Comparison of ENCODE assay signal across 31 cellular contexts in the genomic region with DNA sequence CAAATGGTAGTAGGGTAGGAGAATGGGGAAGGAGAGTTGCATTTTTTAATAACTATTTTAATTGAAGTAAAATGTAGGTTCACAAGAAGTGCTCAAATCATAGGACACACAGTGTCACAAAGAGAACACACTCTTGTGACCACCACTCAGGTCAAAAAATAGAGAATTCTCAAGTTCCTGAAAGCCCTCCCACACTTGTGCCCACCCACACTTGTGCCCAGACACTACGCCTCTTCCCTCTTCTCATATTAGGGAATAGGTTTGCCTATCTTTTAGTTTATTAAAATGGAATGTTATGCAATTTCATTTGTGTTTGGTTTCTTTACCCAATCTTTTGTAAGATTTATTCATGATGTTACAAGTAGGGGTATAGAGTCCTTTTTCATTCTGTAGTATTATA.
"Had no signal": no experiment of that assay in that cellular context is flagged by ENCODE, and none has a peak within 500 bp of the region (broad histone marks: within the 10 kb centered on the region; RNA-seq: fewer than 3 reads in every experiment).

No MANE protein-coding gene starts in this region.

- H3K27me3 Mint-ChIP-seq: activated CD4-positive, alpha-beta memory T cell treated with anti-CD3 and anti-CD28 coated beads, Interleukin-2, amount 10 ng/mL, durations not matched to agents 7 days and 5 days; activated CD4-positive, alpha-beta T cell treated with anti-CD3 and anti-CD28 coated beads for 36 hours; activated CD4-positive, alpha-beta T cell treated with anti-CD3 and anti-CD28 coated beads, Interleukin-2, amount 10 ng/mL, durations not matched to agents 7 days and 5 days; activated naive CD8-positive, alpha-beta T cell; activated T-helper 17 cell treated with anti-CD3 and anti-CD28 coated beads, Interleukin-2, amount 50 U/mL, for 72 hours; central memory CD8-positive, alpha-beta T cell; effector memory CD8-positive, alpha-beta T cell; T-cell had no signal

- H3K27ac ChIP-seq: brain microvascular endothelial cell, esophagus muscularis mucosa, foreskin keratinocyte, gastroesophageal sphincter had no signal

- H3K27me3 ChIP-seq: brain microvascular endothelial cell, esophagus muscularis mucosa, foreskin keratinocyte, gastroesophageal sphincter had no signal

- H3K4me1 Mint-ChIP-seq: activated CD4-positive, alpha-beta memory T cell treated with anti-CD3 and anti-CD28 coated beads, Interleukin-2, amount 10 ng/mL, durations not matched to agents 7 days and 5 days; activated CD4-positive, alpha-beta T cell treated with anti-CD3 and anti-CD28 coated beads for 36 hours; T-cell had no signal

- H3K4me3 ChIP-seq: esophagus muscularis mucosa, gastroesophageal sphincter had no signal

- H3K4me1 ChIP-seq: esophagus muscularis mucosa, foreskin keratinocyte, gastroesophageal sphincter had no signal

- H3K9me3 Mint-ChIP-seq: activated CD4-positive, alpha-beta memory T cell treated with anti-CD3 and anti-CD28 coated beads, Interleukin-2, amount 10 ng/mL, durations not matched to agents 7 days and 5 days; activated CD4-positive, alpha-beta T cell treated with anti-CD3 and anti-CD28 coated beads, Interleukin-2, amount 10 ng/mL, durations not matched to agents 7 days and 5 days; activated T-cell treated with anti-CD3 and anti-CD28 coated beads, Interleukin-2, amount 50 U/mL, for 4 hours; activated T-helper 17 cell treated with anti-CD3 and anti-CD28 coated beads, Interleukin-2, amount 50 U/mL, for 72 hours; central memory CD8-positive, alpha-beta T cell; effector memory CD8-positive, alpha-beta T cell; T-cell; T-helper 1 cell treated with Interleukin-12 subunit alpha and Interleukin-12 subunit beta and Interleukin-4 antibody, amounts not matched to agents 30 μg/mL and 1 μg/mL, for 36 hours; T-helper 2 cell treated with Interferon-gamma antibody and Interleukin-4, amounts not matched to agents 5 μg/mL and 100 μg/mL, for 36 hours had no signal

- H3K9me3 ChIP-seq: esophagus muscularis mucosa, gastroesophageal sphincter had no signal

- DNase-seq: activated CD4-positive, alpha-beta memory T cell treated with anti-CD3 and anti-CD28 coated beads, Interleukin-2, amount 10 ng/mL, durations not matched to agents 7 days and 5 days; activated CD4-positive, alpha-beta T cell treated with anti-CD3 and anti-CD28 coated beads for 36 hours; activated CD4-positive, alpha-beta T cell treated with anti-CD3 and anti-CD28 coated beads, Interleukin-2, amount 10 ng/mL, durations not matched to agents 7 days and 5 days; activated CD4-positive, alpha-beta T cell treated with anti-CD3 and anti-CD28 coated beads, Interleukin-2, amount 50 U/mL, for 4 hours; activated CD4-positive, CD25-positive, alpha-beta regulatory T cell; activated CD4-positive, CD25-positive, alpha-beta regulatory T cell treated with anti-CD3 and anti-CD28 coated beads, Interleukin-2, amount 50 U/mL, for 72 hours; activated effector memory CD4-positive, alpha-beta T cell treated with Interleukin-2 at 50 U/mL for 16 hours; activated gamma-delta T cell treated with Interleukin-2 at 50 U/mL for 16 hours; activated naive CD4-positive, alpha-beta T cell treated with anti-CD3 and anti-CD28 coated beads, Interleukin-2, amount 50 U/mL, for 16 hours; activated naive CD4-positive, alpha-beta T cell treated with Interleukin-2 at 50 U/mL for 16 hours; activated T-cell treated with anti-CD3 and anti-CD28 coated beads, Interleukin-2, amount 50 U/mL, for 4 hours; amniotic stem cell; anterior cingulate cortex; brain microvascular endothelial cell; cortex of kidney; dermis blood vessel endothelial cell; effector CD4-positive, alpha-beta T cell; effector memory CD8-positive, alpha-beta T cell; erythroblast; foreskin keratinocyte; head of caudate nucleus; SW 1271; T-cell; T1000 had no signal

- H3K4me3 Mint-ChIP-seq: activated CD4-positive, alpha-beta memory T cell treated with anti-CD3 and anti-CD28 coated beads, Interleukin-2, amount 10 ng/mL, durations not matched to agents 7 days and 5 days; activated CD4-positive, alpha-beta T cell treated with anti-CD3 and anti-CD28 coated beads for 36 hours; activated CD4-positive, alpha-beta T cell treated with anti-CD3 and anti-CD28 coated beads, Interleukin-2, amount 10 ng/mL, durations not matched to agents 7 days and 5 days; activated naive CD8-positive, alpha-beta T cell; activated T-cell treated with anti-CD3 and anti-CD28 coated beads, Interleukin-2, amount 50 U/mL, for 4 hours; activated T-helper 17 cell treated with anti-CD3 and anti-CD28 coated beads, Interleukin-2, amount 50 U/mL, for 72 hours; central memory CD8-positive, alpha-beta T cell; effector memory CD8-positive, alpha-beta T cell; T-cell; T-helper 1 cell treated with Interleukin-12 subunit alpha and Interleukin-12 subunit beta and Interleukin-4 antibody, amounts not matched to agents 30 μg/mL and 1 μg/mL, for 36 hours; T-helper 2 cell treated with Interferon-gamma antibody and Interleukin-4, amounts not matched to agents 5 μg/mL and 100 μg/mL, for 36 hours had no signal

- H3K27ac Mint-ChIP-seq: activated CD4-positive, alpha-beta memory T cell treated with anti-CD3 and anti-CD28 coated beads, Interleukin-2, amount 10 ng/mL, durations not matched to agents 7 days and 5 days; activated CD4-positive, alpha-beta T cell treated with anti-CD3 and anti-CD28 coated beads for 36 hours; activated CD4-positive, alpha-beta T cell treated with anti-CD3 and anti-CD28 coated beads, Interleukin-2, amount 10 ng/mL, durations not matched to agents 7 days and 5 days; activated naive CD8-positive, alpha-beta T cell; effector memory CD8-positive, alpha-beta T cell; T-cell; T-helper 1 cell treated with Interleukin-12 subunit alpha and Interleukin-12 subunit beta and Interleukin-4 antibody, amounts not matched to agents 30 μg/mL and 1 μg/mL, for 36 hours; T-helper 2 cell treated with Interferon-gamma antibody and Interleukin-4, amounts not matched to agents 5 μg/mL and 100 μg/mL, for 36 hours had no signal

- ATAC-seq: activated CD4-positive, alpha-beta T cell treated with anti-CD3 and anti-CD28 coated beads for 36 hours; activated T-cell treated with anti-CD3 and anti-CD28 coated beads, Interleukin-2, amount 50 U/mL, for 4 hours; activated T-helper 17 cell treated with anti-CD3 and anti-CD28 coated beads, Interleukin-2, amount 50 U/mL, for 72 hours; effector memory CD8-positive, alpha-beta T cell; foreskin keratinocyte; gastroesophageal sphincter; T-cell had no signal
